Comparison of ENCODE assay signal across 1 cellular context in the genomic region with DNA sequence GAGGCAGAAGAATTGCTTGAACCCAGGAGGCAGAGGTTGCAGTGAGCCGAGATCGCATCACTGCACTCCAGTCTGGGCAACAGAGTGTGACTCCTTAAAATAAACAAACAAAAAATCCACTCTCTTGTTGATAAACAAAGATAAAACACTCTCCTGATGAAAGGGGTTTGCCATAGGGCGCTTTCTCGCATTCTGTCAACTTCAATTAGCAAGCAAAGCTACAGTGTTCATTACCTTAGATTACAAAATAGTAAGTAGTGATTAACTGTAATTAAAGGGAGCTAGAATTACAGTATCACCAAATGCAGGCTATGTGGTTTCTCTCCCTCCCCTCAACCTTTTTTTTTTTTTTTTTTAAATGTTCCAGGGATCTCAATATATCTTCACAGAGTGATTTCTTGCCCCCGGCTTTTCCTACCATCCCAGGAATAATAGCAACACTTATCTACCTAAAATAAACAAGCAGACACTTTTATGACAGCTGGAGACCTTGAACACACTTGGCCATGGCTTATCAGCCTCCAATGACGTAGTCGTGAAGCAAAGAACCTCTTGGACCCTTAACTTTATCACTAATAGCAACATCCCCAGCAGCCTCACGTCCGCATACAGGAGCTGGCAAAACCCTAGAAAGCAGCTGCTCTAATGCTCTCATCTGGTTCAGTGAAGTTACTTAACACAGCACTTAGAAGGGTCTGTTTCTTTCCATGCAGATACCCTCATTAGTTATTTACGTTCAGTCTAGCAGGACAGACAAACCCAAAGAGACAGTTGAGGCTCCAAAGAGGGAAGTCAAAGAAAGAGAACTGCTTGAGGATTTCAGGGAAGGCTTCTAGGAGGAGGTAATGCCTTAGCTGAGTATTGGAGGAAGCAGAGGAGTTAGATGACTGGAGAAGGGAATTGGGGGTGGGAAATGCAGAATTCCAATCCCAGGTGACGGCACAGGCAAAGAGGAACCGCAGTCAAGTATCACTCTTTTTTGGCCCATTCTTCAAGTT.
TF ChIP-seq lines count a peak whose summit lies in the region.

No MANE protein-coding gene starts in this region.

TF ChIP-seq in IMR-90, 13 proteins besides CTCF, POLR2A, EP300 and RAD21:
- no peak for TF ChIP-seq FOS (IDR thresholded peaks at IDR 0.05; ENCODE audit: low read depth, low read length)
